Comparison of ENCODE assay signal across 9 cellular contexts in genomic region chr9:21804336-21804735, GRCh38. TPM values are rescaled to one million over a fixed set of nuclear protein-coding genes. Genes with fewer than 3 reads are reported as not detected.
A peak's percentile ranks its signal among the peaks of the same experiment; 100 is the strongest.
DNase-seq lines count a peak whose midpoint lies in the region; ATAC-seq and TF ChIP-seq lines count a peak whose summit lies in the region.
"Had no signal": no experiment of that assay in that cellular context is flagged by ENCODE, and none has a peak within 500 bp of the region (broad histone marks: within the 10 kb centered on the region; RNA-seq: fewer than 3 reads in every experiment).

No MANE protein-coding gene starts in this region.

- no peak overlapping the region for H3K27ac ChIP-seq in GM23338 (ENCODE audit: low read depth)
- no peak overlapping the region for H3K27ac ChIP-seq in coronary artery
- no peak overlapping the region for H3K27ac ChIP-seq in neural progenitor cell

- ATAC-seq in GM23338 (no peak), HG03139 (IDR thresholded peaks at IDR 0.05; ENCODE audit: unreplicated experiment) (no peak)

- H3K9ac ChIP-seq in neural progenitor cell, result no peak overlapping the region

- H3K4me1 ChIP-seq in GM23338 (ENCODE audit: insufficient read depth), result peaks cover 21% of the 10 kb centered on the region
- H3K4me1 ChIP-seq in neural progenitor cell, result peaks cover 14% of the 10 kb centered on the region

- H3K36me3 Mint-ChIP-seq in GM23338 (ENCODE audit: low read depth) (peaks cover 57% of the 10 kb centered on the region), neural progenitor cell (peaks cover 22% of the 10 kb centered on the region)

- TF ChIP-seq CTCF in GM23338 (conservative IDR thresholded peaks at IDR 0.05; ENCODE audit: low read depth in 2 of 2) (no peak), coronary artery (IDR thresholded peaks at IDR 0.05) (no peak), neural progenitor cell (IDR thresholded peaks at IDR 0.05) (no peak)

- no peaks in the 10 kb centered on the region for H3K9me3 ChIP-seq in neural progenitor cell (ENCODE audit: low read depth)

- H3K9me3 Mint-ChIP-seq in GM23338, result no peaks in the 10 kb centered on the region; the same call in 2 of the 3 replicates
- H3K9me3 Mint-ChIP-seq in neural progenitor cell, result peaks cover 2% of the 10 kb centered on the region

- H3K36me3 ChIP-seq in GM23338 (ENCODE audit: insufficient read depth) (peaks cover 14% of the 10 kb centered on the region), neural progenitor cell (no peaks in the 10 kb centered on the region)

- no peak overlapping the region for H2AFZ ChIP-seq in GM23338
- no peak overlapping the region for H2AFZ ChIP-seq in neural progenitor cell (replicated peaks)

- H3K27me3 Mint-ChIP-seq in GM23338 (ENCODE audit: insufficient read depth, low read depth, poor library complexity), result peaks cover 23% of the 10 kb centered on the region
- peaks cover 11% of the 10 kb centered on the region for H3K27me3 Mint-ChIP-seq in neural progenitor cell (ENCODE audit: insufficient read depth, low read depth)

- H3K4me3 Mint-ChIP-seq in GM23338 (peak overlapping the region; percentile 100), neural progenitor cell (peak overlapping the region; percentile 98)

- H3K4me2 ChIP-seq in GM23338, result peak overlapping the region; percentile 98
- H3K4me2 ChIP-seq in neural progenitor cell, result peak overlapping the region; percentile 97

- H3K27me3 ChIP-seq in GM23338 (ENCODE audit: insufficient read depth), result peaks cover 18% of the 10 kb centered on the region
- peaks cover 25% of the 10 kb centered on the region for H3K27me3 ChIP-seq in neural progenitor cell

- H3K79me2 ChIP-seq in GM23338 (replicated peaks; ENCODE audit: insufficient read depth) (peaks cover 65% of the 10 kb centered on the region), neural progenitor cell (ENCODE audit: low read depth) (peaks cover 64% of the 10 kb centered on the region)

- no peaks in the 10 kb centered on the region for H3K9me2 ChIP-seq in GM23338 (ENCODE audit: insufficient read depth)

- H3F3A ChIP-seq in GM23338 (replicated peaks; ENCODE audit: low read depth) (0 out of 2 replicates have a peak, but pooled peaks cover 4% of the 10 kb centered on the region), neural progenitor cell (ENCODE audit: low read depth) (peaks cover 10% of the 10 kb centered on the region)

- H3K27ac Mint-ChIP-seq in GM23338 (no peak overlapping the region), neural progenitor cell (no peak overlapping the region)

- peaks cover 32% of the 10 kb centered on the region for H3K4me1 Mint-ChIP-seq in GM23338
- H3K4me1 Mint-ChIP-seq in neural progenitor cell, result peaks cover 34% of the 10 kb centered on the region

- H4K20me1 ChIP-seq in GM23338 (replicated peaks; ENCODE audit: insufficient read depth) (peaks cover 43% of the 10 kb centered on the region), neural progenitor cell (ENCODE audit: low read depth) (peaks cover 48% of the 10 kb centered on the region)

- DNase-seq in GM23338 (ENCODE audit: low spot score) (no peak), NCI-H446 treated with DMSO at 0.1 percent for 48 hours (lab: John Stamatoyannopoulos, UW) (peak; percentile 64), coronary artery (ENCODE audit: low spot score) (no peak), neural progenitor cell (ENCODE audit: low spot score) (no peak), GM19240 (ENCODE audit: insufficient read length, low spot score) (no peak), NCI-H748 treated with DMSO at 0.1 percent for 48 hours (lab: John Stamatoyannopoulos, UW) (no peak)
- no peak for DNase-seq in activated CD8-positive, alpha-beta memory T cell treated with anti-CD3 and anti-CD28 coated beads, Interleukin-2, amount 50 U/mL, for 4 hours
- DNase-seq: activated CD4-positive, alpha-beta T cell treated with anti-CD3 and anti-CD28 coated beads for 4 hours had no signal

- H3K4me3 ChIP-seq in GM23338, result peak overlapping the region; percentile 94
- peak overlapping the region; percentile 94 for H3K4me3 ChIP-seq in coronary artery
- H3K4me3 ChIP-seq in neural progenitor cell, result peak overlapping the region; percentile 58

TF ChIP-seq in GM23338, 12 proteins besides CTCF, POLR2A, EP300 and RAD21 (continues in another document):
- TF ChIP-seq JUNB (IDR thresholded peaks at IDR 0.05; ENCODE audit: unreplicated experiment) (no peak), EZH2 (IDR thresholded peaks at IDR 0.05; ENCODE audit: low read depth, unreplicated experiment) (no peak), REST (IDR thresholded peaks at IDR 0.05; ENCODE audit: unreplicated experiment) (no peak), POLR2AphosphoS5 (IDR thresholded peaks at IDR 0.05; ENCODE audit: low read depth) (no peak), CREB1 (CRISPR knock-in tag; IDR thresholded peaks at IDR 0.05; ENCODE audit: low read depth) (no peak), EZH2phosphoT487 (IDR thresholded peaks at IDR 0.05; ENCODE audit: unreplicated experiment) (no peak), NANOG (IDR thresholded peaks at IDR 0.05; ENCODE audit: borderline replicate concordance) (no peak), STAT1 (IDR thresholded peaks at IDR 0.05; ENCODE audit: unreplicated experiment) (no peak), ZNF331 (CRISPR knock-in tag; IDR thresholded peaks at IDR 0.05; ENCODE audit: low read depth) (no peak), ZNF114 (CRISPR knock-in tag; IDR thresholded peaks at IDR 0.05) (no peak), ETS1 (IDR thresholded peaks at IDR 0.05) (no peak)

RNA-seq across cellular contexts. Expression of gene MTAP, which starts 1.9 kb away (rescaled TPM):
- total RNA-seq in GM23338 (2014; rRNA removed; shearing (Covaris generic)), result 70.0 and 71.8 TPM in 2 replicates
- 51.0 and 61.8 TPM in 2 replicates for polyA plus RNA-seq in GM23338 (2016; fragmentation: Nextera tagmentation; extraction: Ambion mirVana)
- 15.2 and 21.6 TPM in 2 replicates for total RNA-seq in neural progenitor cell (ENCODE audit: low replicate concordance)
